Comparison of ENCODE assay signal across 27 cellular contexts in genomic region chr1:173017792-173018191, GRCh38. TPM values are rescaled to one million over a fixed set of nuclear protein-coding genes. Genes with fewer than 3 reads are reported as not detected.
DNase-seq lines count a peak whose midpoint lies in the region; ATAC-seq, FAIRE-seq and TF ChIP-seq lines count a peak whose summit lies in the region.
"Had no signal": no experiment of that assay in that cellular context is flagged by ENCODE, and none has a peak within 500 bp of the region (broad histone marks: within the 10 kb centered on the region; RNA-seq: fewer than 3 reads in every experiment).

No MANE protein-coding gene starts in this region.

- H3K27me3 ChIP-seq in PC-3 (ENCODE audit: low read length) (no peaks in the 10 kb centered on the region), mammary epithelial cell (ENCODE audit: insufficient read depth, low read length) (no peaks in the 10 kb centered on the region)
- H3K27me3 ChIP-seq: foreskin keratinocyte had no signal

- H3K79me2 ChIP-seq in PC-3 (ENCODE audit: low read length) (no peaks in the 10 kb centered on the region), mammary epithelial cell (ENCODE audit: insufficient read depth, low read length) (no peaks in the 10 kb centered on the region)

- 0 out of 2 replicates have a peak overlapping the region, but pooled peaks have one; percentile 1 for H2AFZ ChIP-seq in PC-3 (ENCODE audit: low read length)
- H2AFZ ChIP-seq in mammary epithelial cell (ENCODE audit: low read depth, low read length), result no peak overlapping the region

- intact Hi-C loops in PC-3 (cut with micrococcal nuclease), result no loop called here
- intact Hi-C loops in mammary epithelial cell (cut with micrococcal nuclease), result no loop called here

- BruUV-seq in PC-3 (replicated peaks; lab: Mats Ljungman, UMichigan) (no TSS peak), mammary epithelial cell (replicated peaks; lab: Mats Ljungman, UMichigan) (no TSS peak)

- POLR2A ChIA-PET in PC-3 (lab: Charles Lee; ENCODE audit: unreplicated experiment), result no interaction called here

- H3K9me2 ChIP-seq in PC-3 (replicated peaks; ENCODE audit: low read length), result 0 out of 2 replicates have a peak, but pooled peaks cover 5% of the 10 kb centered on the region

- H3K9me3 Mint-ChIP-seq in IgD-negative memory B cell, result no peaks in the 10 kb centered on the region
- H3K9me3 Mint-ChIP-seq in naive B cell, result peaks cover 0 to 5% (median 0%) of the 10 kb centered on the region in 7 donors
- H3K9me3 Mint-ChIP-seq: nephron, type B pancreatic cell had no signal

- no peak for DNase-seq in GM12891 (ENCODE audit: insufficient read length, low spot score)
- no peak for DNase-seq in PC-3
- peak; percentile 25 for DNase-seq in naive B cell
- no peak for DNase-seq in mammary epithelial cell
- DNase-seq in COLO668 (lab: John Stamatoyannopoulos, UW; ENCODE audit: unreplicated experiment), result no peak
- DNase-seq: activated CD4-positive, alpha-beta T cell treated with anti-CD3 and anti-CD28 coated beads, Interleukin-2, amount 50 U/mL, for 48 hours; activated naive CD4-positive, alpha-beta T cell; activated T-cell treated with anti-CD3 and anti-CD28 coated beads for 4 hours; Caco-2; dermis blood vessel endothelial cell; foreskin keratinocyte; NCI-H1694; NCI-H226; Right ventricle myocardium superior; stimulated activated CD4-positive, alpha-beta T cell treated with anti-CD3 and anti-CD28 coated beads, Interleukin-2, amount 100 ng/mL, for 24 hours; T-helper 17 cell; WERI-Rb-1 had no signal

- H3K4me1 ChIP-seq in PC-3 (ENCODE audit: insufficient read depth, low read length) (no peaks in the 10 kb centered on the region), mammary epithelial cell (ENCODE audit: insufficient read depth, low read length) (no peaks in the 10 kb centered on the region)
- H3K4me1 ChIP-seq: Caco-2, foreskin keratinocyte had no signal

- WGBS in mammary epithelial cell (ENCODE audit: low coverage, missing lambda C conversion rate), result 55% methylated on average over 4 of the region's 4 CpGs

- no peak overlapping the region for H3K9ac ChIP-seq in PC-3 (ENCODE audit: low read length)
- no peak overlapping the region for H3K9ac ChIP-seq in mammary epithelial cell (ENCODE audit: insufficient read depth, low read length)

- H3K4me3 Mint-ChIP-seq in IgD-negative memory B cell, result peak overlapping the region in 3 of 4 donors; percentile 30 to 78 (median 52)
- H3K4me3 Mint-ChIP-seq in naive B cell, result peak overlapping the region; percentile 45 to 85 (median 72)
- H3K4me3 Mint-ChIP-seq: nephron, T-helper 17 cell, type B pancreatic cell had no signal

- ATAC-seq in PC-3, result no peak
- peak; percentile 31 to 35 for ATAC-seq in naive B cell (ENCODE audit: low read depth in 2 of 2)
- no peak for ATAC-seq in HG03108 (IDR thresholded peaks at IDR 0.05; ENCODE audit: unreplicated experiment)
- no peak for ATAC-seq in HG03097 (IDR thresholded peaks at IDR 0.05; ENCODE audit: low FRiP score, unreplicated experiment)
- ATAC-seq: foreskin keratinocyte, T-helper 17 cell had no signal

- no peaks in the 10 kb centered on the region for H3F3A ChIP-seq in PC-3 (ENCODE audit: low read length, unreplicated experiment)

- H3K36me3 ChIP-seq in PC-3 (ENCODE audit: low read depth, low read length) (no peaks in the 10 kb centered on the region), mammary epithelial cell (ENCODE audit: insufficient read depth, low read length) (no peaks in the 10 kb centered on the region)
- H3K36me3 ChIP-seq: WERI-Rb-1 had no signal

- FAIRE-seq in GM12891 (lab: Jason Lieb, UNC), result no peak

- no peak overlapping the region for H3K4me2 ChIP-seq in PC-3 (ENCODE audit: low read length)
- H3K4me2 ChIP-seq in mammary epithelial cell (ENCODE audit: insufficient read depth, low read depth, low read length), result no peak overlapping the region

- peaks cover 44 to 60% (median 54%) of the 10 kb centered on the region in 3 donors for H3K4me1 Mint-ChIP-seq in IgD-negative memory B cell
- H3K4me1 Mint-ChIP-seq in naive B cell, result peaks cover 56 to 68% (median 64%) of the 10 kb centered on the region in 3 donors
- H3K4me1 Mint-ChIP-seq: nephron had no signal

- CTCF ChIA-PET in PC-3 (lab: Charles Lee), result interaction anchor here (0.5 kb wide), 1 partner anchor 14 kb away, joined by 3 read pairs; no protein-coding TSS in a partner anchor
- CTCF ChIA-PET in mammary epithelial cell (lab: Charles Lee; ENCODE audit: low non-redundant PET), result no interaction called here

- H3K9me3 ChIP-seq in PC-3 (ENCODE audit: low read length) (no peaks in the 10 kb centered on the region), mammary epithelial cell (replicated peaks; ENCODE audit: insufficient read depth, low read length) (no peaks in the 10 kb centered on the region)
- H3K9me3 ChIP-seq: Caco-2 had no signal

- H3K27ac Mint-ChIP-seq in IgD-negative memory B cell (peak overlapping the region in 1 of 3 donors; percentile 18), naive B cell (peak overlapping the region; percentile 21 to 94 (median 66))
- H3K27ac Mint-ChIP-seq: nephron, progenitor cell of endocrine pancreas, T-helper 17 cell, type B pancreatic cell had no signal

- TF ChIP-seq CTCF in PC-3 (conservative IDR thresholded peaks at IDR 0.05; ENCODE audit: low read depth, low read length) (no peak), mammary epithelial cell (conservative IDR thresholded peaks at IDR 0.05 in 1 of 2, IDR thresholded peaks at IDR 0.05 in 1 of 2; ENCODE audit: extremely low read depth in 1 of 2, insufficient read depth in 1 of 2, low read depth in 1 of 2, low read length in 2 of 2) (no peak)

- H3K27ac ChIP-seq in PC-3 (ENCODE audit: low read length), result no peak overlapping the region
- H3K27ac ChIP-seq in mammary epithelial cell (ENCODE audit: insufficient read depth, low read depth, low read length), result no peak overlapping the region
- H3K27ac ChIP-seq: foreskin keratinocyte, WERI-Rb-1 had no signal

- H4K20me1 ChIP-seq in PC-3 (ENCODE audit: low read length), result no peaks in the 10 kb centered on the region
- H4K20me1 ChIP-seq in mammary epithelial cell (ENCODE audit: insufficient read depth, low read length), result no peaks in the 10 kb centered on the region

- H3K36me3 Mint-ChIP-seq in IgD-negative memory B cell (no peaks in the 10 kb centered on the region), naive B cell (no peaks in the 10 kb centered on the region)
- H3K36me3 Mint-ChIP-seq: type B pancreatic cell had no signal

- no peak for TF ChIP-seq POLR2A in GM12891 (IDR thresholded peaks at IDR 0.05; ENCODE audit: low read depth, low read length)

- peaks cover 3% of the 10 kb centered on the region for H3K27me3 Mint-ChIP-seq in IgD-negative memory B cell
- no peaks in the 10 kb centered on the region for H3K27me3 Mint-ChIP-seq in naive B cell
- H3K27me3 Mint-ChIP-seq: progenitor cell of endocrine pancreas, T-helper 17 cell, type B pancreatic cell had no signal

- dilution Hi-C loops in mammary epithelial cell (cut with HindIII; ENCODE audit: low sequenced_read_pairs), result no loop called here

- H3K4me3 ChIP-seq in PC-3 (ENCODE audit: low read length), result no peak overlapping the region
- no peak overlapping the region for H3K4me3 ChIP-seq in mammary epithelial cell (replicated peaks in 1 of 3; ENCODE audit: insufficient read depth in 1 of 3, low read depth in 2 of 3, low read length in 3 of 3)

- in situ Hi-C loops in mammary epithelial cell (cut with MboI; ENCODE audit: low sequenced_read_pairs in 2 of 2), result no loop called here

TF ChIP-seq in GM12891, 5 proteins besides CTCF, POLR2A, EP300 and RAD21:
- peak; percentile 67 for TF ChIP-seq SPI1 (IDR thresholded peaks at IDR 0.05; ENCODE audit: low read depth, low read length)
- TF ChIP-seq POLR2AphosphoS5 (IDR thresholded peaks at IDR 0.05; ENCODE audit: low read depth, low read length), result no peak
- TF ChIP-seq POU2F2 (IDR thresholded peaks at IDR 0.05; ENCODE audit: low read depth, low read length), result no peak
- no peak for TF ChIP-seq PAX5 (IDR thresholded peaks at IDR 0.05; ENCODE audit: insufficient read depth, low read length, severe bottlenecking)
- TF ChIP-seq TAF1 (IDR thresholded peaks at IDR 0.05; ENCODE audit: low read depth, low read length), result no peak

RNA-seq across cellular contexts. Expression of gene TNFSF18, which starts 32.9 kb away (rescaled TPM):
- not detected for polyA plus RNA-seq in GM12891 (2012; ENCODE audit: low read depth, missing spikeins)
- polyA plus RNA-seq in IgD-negative memory B cell (not detected), naive B cell (ENCODE audit: low read depth in 6 of 6) (not detected), mammary epithelial cell (0.07 TPM)
- total RNA-seq in PC-3 (2014; rRNA removed) (0.69 TPM in 1 of 2 replicates, not detected in the other), mammary epithelial cell (not detected)
- polyA minus RNA-seq in mammary epithelial cell, result 2.1 TPM
- total RNA-seq: Caco-2, cardiac septum, HT1080, kidney epithelial cell, mesenteric fat pad, progenitor cell of endocrine pancreas, Right ventricle myocardium superior, T-helper 17 cell had no signal

Comparison
In these comparisons a context has a peak if more than half of its experiments do, and no peak if none do; other contexts are left out.
1. ATAC-seq: peak in naive B cell (2 of 2); none in PC-3 (single experiment), HG03108 (single experiment) and HG03097 (single experiment).